Comparison of ENCODE assay signal across 10 cellular contexts in genomic region chr12:113359939-113360748, GRCh38. TPM values are rescaled to one million over a fixed set of nuclear protein-coding genes. Genes with fewer than 3 reads are reported as not detected.
DNase-seq lines count a peak whose midpoint lies in the region; ATAC-seq, FAIRE-seq and TF ChIP-seq lines count a peak whose summit lies in the region.
"Had no signal": no experiment of that assay in that cellular context is flagged by ENCODE, and none has a peak within 500 bp of the region (broad histone marks: within the 10 kb centered on the region; RNA-seq: fewer than 3 reads in every experiment).

No MANE protein-coding gene starts in this region.

- CTCF ChIA-PET in PC-3 (lab: Charles Lee) (no interaction called here), H1 (lab: Charles Lee; ENCODE audit: partially characterized antibody) (interaction anchor here (0.6 to 2.3 kb wide), 9 partner anchors 12 to 165 kb away, joined by 3 to 6 read pairs (median 4); no protein-coding TSS in a partner anchor)

- no peak for ATAC-seq in PC-3
- no peak for ATAC-seq in HG03457 (IDR thresholded peaks at IDR 0.05; ENCODE audit: unreplicated experiment)

- H3K23me2 ChIP-seq in H1 (ENCODE audit: low read depth, low read length), result peaks cover 7% of the 10 kb centered on the region

- H3K27ac ChIP-seq in PC-3 (ENCODE audit: low read length) (no peak overlapping the region), H1 (ENCODE audit: low read depth, low read length) (no peak overlapping the region), sigmoid colon (peak overlapping the region in 3 of 4 donors; percentile 85 to 91 (median 90)), MM.1S (ENCODE audit: low read length) (no peak overlapping the region)

- H2BK5ac ChIP-seq in H1 (ENCODE audit: low read depth, low read length), result no peak overlapping the region

- H3K4ac ChIP-seq in H1 (replicated peaks; ENCODE audit: insufficient read length, low read depth, low read length), result no peak overlapping the region

- H3K79me2 ChIP-seq in PC-3 (ENCODE audit: low read length), result peaks cover 25% of the 10 kb centered on the region
- peaks cover 0 to 8% of the 10 kb centered on the region in 2 experiments; a peak in 2 of 4 replicates for H3K79me2 ChIP-seq in H1 (ENCODE audit: control insufficient read depth in 1 of 2, insufficient read depth in 2 of 2, low read length in 2 of 2)
- no peaks in the 10 kb centered on the region for H3K79me2 ChIP-seq in MM.1S (ENCODE audit: low read length)

- 85% methylated on average over 9 of the region's 9 CpGs; no CpG with 5 or more reads in 1 of the 2 experiments for WGBS in H1 (ENCODE audit: extremely low coverage in 1 of 2, insufficient coverage in 1 of 2, insufficient read length in 1 of 2, insufficient replicate concordance in 2 of 2, low coverage in 1 of 2, low lambda C conversion rate in 2 of 2, missing lambda C conversion rate in 1 of 2), 2 experiments
- 76 to 85% methylated on average over 9 of the region's 9 CpGs for WGBS in sigmoid colon, 2 donors

- no peak overlapping the region for H2BK12ac ChIP-seq in H1 (ENCODE audit: low read depth, low read length)

- no peak overlapping the region for H2BK120ac ChIP-seq in H1 (replicated peaks; ENCODE audit: low read depth, low read length)

- H3K9me3 ChIP-seq in PC-3 (ENCODE audit: low read length) (no peaks in the 10 kb centered on the region), H1 (ENCODE audit: insufficient read depth in 2 of 2, low read depth in 1 of 2, low read length in 1 of 2) (no peaks in the 10 kb centered on the region), sigmoid colon (no peaks in the 10 kb centered on the region), MM.1S (replicated peaks; ENCODE audit: insufficient read depth, low read length) (no peaks in the 10 kb centered on the region)

- H3K27me3 ChIP-seq in PC-3 (ENCODE audit: low read length), result no peaks in the 10 kb centered on the region
- no peaks in the 10 kb centered on the region for H3K27me3 ChIP-seq in H1 (replicated peaks in 1 of 4; ENCODE audit: control insufficient read depth in 3 of 4, extremely low read depth in 1 of 4, insufficient read depth in 3 of 4, low read length in 3 of 4)
- no peaks in the 10 kb centered on the region for H3K27me3 ChIP-seq in sigmoid colon
- H3K27me3 ChIP-seq in MM.1S (replicated peaks; ENCODE audit: insufficient read depth, low read length), result no peaks in the 10 kb centered on the region

- H3K4me2 ChIP-seq in PC-3 (ENCODE audit: low read length) (peak overlapping the region; percentile 86), H1 (ENCODE audit: insufficient read depth in 1 of 2, low read depth in 2 of 2, low read length in 2 of 2) (peak overlapping the region; percentile 89 to 99; a peak in 2 of 4 replicates), MM.1S (ENCODE audit: low read depth, low read length) (no peak overlapping the region)

- H3K9ac ChIP-seq in PC-3 (ENCODE audit: low read length) (no peak overlapping the region), H1 (replicated peaks in 1 of 4; ENCODE audit: extremely low read depth in 1 of 4, low read depth in 3 of 4, low read length in 3 of 4) (no peak overlapping the region; a peak in 2 of 7 replicates), MM.1S (ENCODE audit: low read length) (no peak overlapping the region)

- BruUV-seq in PC-3 (replicated peaks; lab: Mats Ljungman, UMichigan), result TSS peak; percentile 38

- TF ChIP-seq RAD21 in H1 (IDR thresholded peaks at IDR 0.05 in 1 of 2, conservative IDR thresholded peaks at IDR 0.05 in 1 of 2; ENCODE audit: low read depth in 2 of 2, low read length in 2 of 2), result peak; percentile 35 to 54

- H4K20me1 ChIP-seq in PC-3 (ENCODE audit: low read length) (peaks cover 12% of the 10 kb centered on the region; the same call in 1 of the 2 replicates), H1 (replicated peaks in 1 of 2; ENCODE audit: control insufficient read depth in 1 of 2, insufficient read depth in 2 of 2, low read length in 2 of 2) (peaks cover 1 to 7% of the 10 kb centered on the region in 2 experiments), MM.1S (ENCODE audit: insufficient read depth, low read length) (no peaks in the 10 kb centered on the region)

- H3K4me3 ChIP-seq in PC-3 (ENCODE audit: low read length) (peak overlapping the region; percentile 86), H1 (ENCODE audit: extremely low read depth in 1 of 4, insufficient read depth in 2 of 4, low read depth in 3 of 4, low read length in 4 of 4) (no peak overlapping the region), sigmoid colon (no peak overlapping the region), MM.1S (ENCODE audit: low read length) (no peak overlapping the region)

- H2AFZ ChIP-seq in PC-3 (ENCODE audit: low read length) (no peak overlapping the region), H1 (ENCODE audit: low read length) (no peak overlapping the region), MM.1S (ENCODE audit: low read length) (no peak overlapping the region)

- H3F3A ChIP-seq in PC-3 (ENCODE audit: low read length, unreplicated experiment) (peaks cover 4% of the 10 kb centered on the region), MM.1S (ENCODE audit: insufficient read depth, low read length) (no peaks in the 10 kb centered on the region)

- H3K56ac ChIP-seq in H1 (replicated peaks; ENCODE audit: insufficient read length, low read depth, low read length), result no peak overlapping the region

- no peak for TF ChIP-seq EP300 in H1 (IDR thresholded peaks at IDR 0.05; ENCODE audit: borderline replicate concordance in 1 of 2, low read depth in 2 of 2, low read length in 2 of 2)
- TF ChIP-seq EP300 in sigmoid colon (IDR thresholded peaks at IDR 0.05), result no peak

- no peak overlapping the region for H4K5ac ChIP-seq in H1 (ENCODE audit: insufficient read length, low read depth, low read length)

- H3K18ac ChIP-seq in H1 (ENCODE audit: extremely low read depth, low read length), result no peak overlapping the region

- no peak for TF ChIP-seq POLR2A in H1 (IDR thresholded peaks at IDR 0.05; ENCODE audit: control extremely low read depth in 1 of 2, low read depth in 2 of 2, low read length in 2 of 2)
- TF ChIP-seq POLR2A in sigmoid colon (IDR thresholded peaks at IDR 0.05), result no peak

- no peak overlapping the region for H4K91ac ChIP-seq in H1 (replicated peaks; ENCODE audit: insufficient read length, low read length)

- intact Hi-C loops in PC-3 (cut with micrococcal nuclease), result loop anchor here (1.0 to 5.0 kb wide), 3 partner anchors 48 to 163 kb away; partner anchors contain the start of gene SDSL
- intact Hi-C loops in sigmoid colon (cut with DNase I), result loop anchor here (2.0 kb wide), 1 partner anchor 175 kb away; the partner anchor contains the start of genes DDX54 and RITA1

- DNase-seq in EL (peak; percentile 25), PC-3 (peak; percentile 19), H1 (ENCODE audit: low read depth in 1 of 2, low spot score in 2 of 2) (no peak), sigmoid colon (no peak), NCI-H510A (lab: John Stamatoyannopoulos, UW) (no peak), NCI-H1105 treated with DMSO at 0.1 percent for 48 hours (lab: John Stamatoyannopoulos, UW) (no peak), MM.1S (no peak)
- DNase-seq: NCI-H2171 had no signal

- H2BK20ac ChIP-seq in H1 (ENCODE audit: low read length), result no peak overlapping the region

- H2AK5ac ChIP-seq in H1 (ENCODE audit: low read depth, low read length), result no peak overlapping the region

- H3K36me3 ChIP-seq in PC-3 (ENCODE audit: low read depth, low read length) (no peaks in the 10 kb centered on the region), H1 (ENCODE audit: control insufficient read depth in 2 of 4, insufficient read depth in 4 of 4, low read length in 3 of 4) (no peaks in the 10 kb centered on the region), sigmoid colon (peaks cover 0 to 4% (median 0%) of the 10 kb centered on the region in 4 donors), MM.1S (replicated peaks; ENCODE audit: insufficient read depth, low read length) (no peaks in the 10 kb centered on the region)

- POLR2A ChIA-PET in PC-3 (lab: Charles Lee; ENCODE audit: unreplicated experiment) (no interaction called here), H1 (lab: Charles Lee; ENCODE audit: partially characterized antibody) (interaction anchor here (1.4 kb wide), 1 partner anchor 72 kb away, joined by 3 read pairs; no protein-coding TSS in a partner anchor)

- no peak overlapping the region for H2BK15ac ChIP-seq in H1 (ENCODE audit: low read length)

- H3K14ac ChIP-seq in H1 (ENCODE audit: insufficient read length), result no peak overlapping the region

- FAIRE-seq in H1 (lab: Jason Lieb, UNC), result no peak
- FAIRE-seq: urothelium cell line had no signal

- H3K4me1 ChIP-seq in PC-3 (ENCODE audit: insufficient read depth, low read length) (peaks cover 12% of the 10 kb centered on the region), H1 (replicated peaks in 1 of 4; ENCODE audit: control insufficient read depth in 3 of 4, insufficient read depth in 4 of 4, low read length in 3 of 4) (peaks cover 3 to 9% (median 5%) of the 10 kb centered on the region in 4 experiments), sigmoid colon (peaks cover 0 to 21% (median 14%) of the 10 kb centered on the region in 4 donors), MM.1S (ENCODE audit: low read length) (no peaks in the 10 kb centered on the region)

- no peak overlapping the region for H3K23ac ChIP-seq in H1 (ENCODE audit: insufficient read length)

- no peak overlapping the region for H4K8ac ChIP-seq in H1 (ENCODE audit: extremely low read depth, insufficient read depth, low read length)

- peak; percentile 33; the same call in 1 of the 2 replicates for TF ChIP-seq CTCF in PC-3 (conservative IDR thresholded peaks at IDR 0.05; ENCODE audit: low read depth, low read length)
- TF ChIP-seq CTCF in H1 (IDR thresholded peaks at IDR 0.05; ENCODE audit: control extremely low read depth in 1 of 3, insufficient read depth in 1 of 3, low read depth in 1 of 3, low read length in 3 of 3), result peak; percentile 33 to 62 (median 49); a peak in 3 of 4 replicates
- TF ChIP-seq CTCF in sigmoid colon (IDR thresholded peaks at IDR 0.05), result no peak
- no peak for TF ChIP-seq CTCF in MM.1S (IDR thresholded peaks at IDR 0.05; ENCODE audit: low read length)

- no peaks in the 10 kb centered on the region for H3K9me2 ChIP-seq in PC-3 (replicated peaks; ENCODE audit: low read length)
- H3K9me2 ChIP-seq in MM.1S (replicated peaks; ENCODE audit: insufficient read depth, low read length), result no peaks in the 10 kb centered on the region

- H3K79me1 ChIP-seq in H1 (ENCODE audit: low read depth, low read length), result peaks cover 8% of the 10 kb centered on the region

RNA-seq across cellular contexts. Expression of gene PLBD2, which starts 1.8 kb away (rescaled TPM):
- total RNA-seq in PC-3 (2014; rRNA removed) (18.8 and 38.1 TPM in 2 replicates), sigmoid colon (10 to 100 TPM; 13.2 to 39.1 (median 16.4) TPM)
- 33.1 and 33.5 TPM in 2 replicates for total RNA-seq in H1 (2021; fragmentation: NEBNext Ultra II Directional; extraction: Animal tissue kit (Norgen Biotek cat#: 25700))
- polyA plus RNA-seq in H1 (2011; rRNA removed) (16.8 and 25.6 TPM in 2 replicates), sigmoid colon (10 to 100 TPM in 1 of 3 donors, 1 to 10 TPM in 2; 3.0 to 14.4 (median 8.3) TPM)
- polyA plus RNA-seq in H1 (2011; cell fraction: cytosol; rRNA removed), result 15.6 TPM
- 21.4 TPM for polyA plus RNA-seq in H1 (2011; cell fraction: nucleus; rRNA removed)
- polyA plus RNA-seq in H1 (2012, experiment 1 of 2), result 27.5 to 34.4 TPM (median 29.7 TPM) in 4 replicates
- polyA plus RNA-seq in H1 (2012, experiment 2 of 2), result 22.2 TPM
- 83.3 TPM for polyA plus RNA-seq in H1 (2013, experiment 1 of 2)
- polyA plus RNA-seq in H1 (2013, experiment 2 of 2), result 83.3 TPM
- polyA minus RNA-seq in H1 (2011; rRNA and poly(A)+ RNA removed), result 15.8 and 22.1 TPM in 2 replicates
- 25.1 TPM for polyA minus RNA-seq in H1 (2011; cell fraction: cytosol; rRNA and poly(A)+ RNA removed)
- polyA minus RNA-seq in H1 (2011; cell fraction: nucleus; rRNA and poly(A)+ RNA removed), result 12.2 TPM

RNA-seq across cellular contexts. Expression of gene SLC8B1, which starts 25.2 kb away (rescaled TPM):
- 34.1 and 50.2 TPM in 2 replicates for total RNA-seq in PC-3 (2014; rRNA removed)
- 11.2 and 11.3 TPM in 2 replicates for total RNA-seq in H1 (2021; fragmentation: NEBNext Ultra II Directional; extraction: Animal tissue kit (Norgen Biotek cat#: 25700))
- polyA plus RNA-seq in H1 (2011; rRNA removed), result 19.1 and 26.9 TPM in 2 replicates
- polyA plus RNA-seq in H1 (2011; cell fraction: cytosol; rRNA removed), result 13.9 TPM
- polyA plus RNA-seq in H1 (2011; cell fraction: nucleus; rRNA removed), result 35.0 TPM
- 5.9 to 13.1 TPM (median 9.4 TPM) in 4 replicates for polyA plus RNA-seq in H1 (2012, experiment 1 of 2)
- polyA plus RNA-seq in H1 (2012, experiment 2 of 2), result 6.9 TPM
- 15.0 TPM for polyA plus RNA-seq in H1 (2013, experiment 1 of 2)
- 13.8 TPM for polyA plus RNA-seq in H1 (2013, experiment 2 of 2)
- 15.9 and 20.1 TPM in 2 replicates for polyA minus RNA-seq in H1 (2011; rRNA and poly(A)+ RNA removed)
- polyA minus RNA-seq in H1 (2011; cell fraction: cytosol; rRNA and poly(A)+ RNA removed), result 5.6 TPM
- 11.7 TPM for polyA minus RNA-seq in H1 (2011; cell fraction: nucleus; rRNA and poly(A)+ RNA removed)
- 10 to 100 TPM; 13.6 to 31.3 (median 23.4) TPM for total RNA-seq in sigmoid colon
- 10 to 100 TPM in 2 of 3 donors, 1 to 10 TPM in 1; 8.4 to 38.5 (median 12.3) TPM for polyA plus RNA-seq in sigmoid colon

RNA-seq across cellular contexts. Expression of gene SDS, which starts 43.5 kb away (rescaled TPM):
- total RNA-seq in PC-3 (2014; rRNA removed) (not detected in 2 replicates), sigmoid colon (under 1 TPM in 1 of 4 donors, not detected in 3; 0.27 TPM)
- total RNA-seq in H1 (2021; fragmentation: NEBNext Ultra II Directional; extraction: Animal tissue kit (Norgen Biotek cat#: 25700)), result not detected in 2 replicates
- polyA plus RNA-seq in H1 (2011; rRNA removed) (0.21 and 0.38 TPM in 2 replicates), sigmoid colon (10 to 100 TPM in 1 of 3 donors, 1 to 10 TPM in 2; 2.9 to 23.6 (median 4.8) TPM)
- polyA plus RNA-seq in H1 (2011; cell fraction: cytosol; rRNA removed), result 0.45 TPM
- polyA plus RNA-seq in H1 (2011; cell fraction: nucleus; rRNA removed), result 0.31 TPM
- polyA plus RNA-seq in H1 (2012, experiment 1 of 2), result 0.13 to 0.24 TPM in 2 of 4 replicates, not detected in the others
- polyA plus RNA-seq in H1 (2012, experiment 2 of 2), result not detected
- not detected for polyA plus RNA-seq in H1 (2013, experiment 1 of 2)
- polyA plus RNA-seq in H1 (2013, experiment 2 of 2), result 0.06 TPM
- not detected in 2 replicates for polyA minus RNA-seq in H1 (2011; rRNA and poly(A)+ RNA removed)
- not detected for polyA minus RNA-seq in H1 (2011; cell fraction: cytosol; rRNA and poly(A)+ RNA removed)
- not detected for polyA minus RNA-seq in H1 (2011; cell fraction: nucleus; rRNA and poly(A)+ RNA removed)

Comparison
In these comparisons a context has a peak if more than half of its experiments do, and no peak if none do; other contexts are left out.
1. DNase-seq: peak in EL (single experiment) and PC-3 (single experiment); none in H1 (0 of 2), sigmoid colon (single experiment), NCI-H510A (single experiment), NCI-H1105 treated with DMSO at 0.1 percent for 48 hours (single experiment) and MM.1S (single experiment).
2. H3K27ac ChIP-seq: peak in sigmoid colon (3 of 4); none in PC-3 (single experiment), H1 (single experiment) and MM.1S (single experiment).
3. CTCF ChIP-seq: peak in PC-3 (single experiment) and H1 (3 of 3); none in sigmoid colon (0 of 4) and MM.1S (single experiment).